ENCODE assay signal across 23 cellular contexts in genomic region chr6:144647406-144647964, GRCh38.
DNase-seq lines count a peak whose midpoint lies in the region; TF ChIP-seq lines count a peak whose summit lies in the region.
"Had no signal": no experiment of that assay in that cellular context is flagged by ENCODE, and none has a peak within 500 bp of the region (broad histone marks: within the 10 kb centered on the region; RNA-seq: fewer than 3 reads in every experiment).

No MANE protein-coding gene starts in this region.

- no peak overlapping the region for H3K18ac ChIP-seq in mesenchymal stem cell (ENCODE audit: low read depth in 1 of 2, low read length in 2 of 2)

- TF ChIP-seq CTCF in WERI-Rb-1 (IDR thresholded peaks at IDR 0.05; ENCODE audit: low read depth, low read length) (no peak), fibroblast of lung (conservative IDR thresholded peaks at IDR 0.05 in 1 of 2, IDR thresholded peaks at IDR 0.05 in 1 of 2; ENCODE audit: low read depth in 1 of 2, low read length in 2 of 2) (no peak), SK-N-SH (IDR thresholded peaks at IDR 0.05) (no peak)

- no peak overlapping the region for H2AK5ac ChIP-seq in mesenchymal stem cell (ENCODE audit: low read length, severe bottlenecking)

- TF ChIP-seq EP300 in SK-N-SH (IDR thresholded peaks at IDR 0.05; ENCODE audit: borderline replicate concordance in 1 of 2, low read depth in 1 of 2, low read length in 1 of 2): no peak

- H3K4ac ChIP-seq in mesenchymal stem cell (ENCODE audit: low read depth in 1 of 2, low read length in 2 of 2): no peak overlapping the region

- no peaks in the 10 kb centered on the region for H4K20me1 ChIP-seq in fibroblast of lung (ENCODE audit: control insufficient read depth, extremely low read depth, insufficient read depth, low read length)
- H4K20me1 ChIP-seq in SK-N-SH (ENCODE audit: insufficient read depth): no peaks in the 10 kb centered on the region

- CTCF ChIA-PET in SK-N-SH (lab: Yijun Ruan, JAX): interaction anchor here (1.7 kb wide), 1 partner anchor 987 kb away, joined by 7 read pairs; no protein-coding TSS in a partner anchor

- peaks cover 15% of the 10 kb centered on the region for H3K79me1 ChIP-seq in mesenchymal stem cell (replicated peaks; ENCODE audit: low read length, poor library complexity, severe bottlenecking)

- H3F3A ChIP-seq in SK-N-SH (replicated peaks; ENCODE audit: insufficient read depth): peaks cover under 1% of the 10 kb centered on the region

- H2BK12ac ChIP-seq in mesenchymal stem cell (ENCODE audit: low read length in 2 of 2): no peak overlapping the region

- H3K4me2 ChIP-seq in fibroblast of lung (ENCODE audit: extremely low read depth, insufficient read depth, low read length) (no peak overlapping the region), mesenchymal stem cell (ENCODE audit: low read length, poor library complexity, severe bottlenecking) (no peak overlapping the region), SK-N-SH (no peak overlapping the region)
- H3K4me2 ChIP-seq: BLaER1 had no signal

- no peak overlapping the region for H2BK120ac ChIP-seq in mesenchymal stem cell (ENCODE audit: low read depth, low read length)

- H2BK15ac ChIP-seq in mesenchymal stem cell (ENCODE audit: low read depth, poor library complexity, severe bottlenecking): no peak overlapping the region

- H3K27ac ChIP-seq in WERI-Rb-1: no peak overlapping the region
- no peak overlapping the region for H3K27ac ChIP-seq in fibroblast of lung (ENCODE audit: insufficient read depth, low read length)
- H3K27ac ChIP-seq in mesenchymal stem cell (ENCODE audit: low read length, poor library complexity, severe bottlenecking): no peak overlapping the region
- no peak overlapping the region for H3K27ac ChIP-seq in SK-N-SH (ENCODE audit: low read depth in 2 of 2, low read length in 1 of 2)
- H3K27ac ChIP-seq: BLaER1, brain microvascular endothelial cell, foreskin keratinocyte, heart left ventricle, SJSA1 had no signal

- H3K36me3 ChIP-seq in WERI-Rb-1 (no peaks in the 10 kb centered on the region), fibroblast of lung (ENCODE audit: control insufficient read depth, insufficient read depth, low read length) (no peaks in the 10 kb centered on the region), mesenchymal stem cell (ENCODE audit: control insufficient read depth in 1 of 2, insufficient read depth in 2 of 2, low read depth in 1 of 2, low read length in 2 of 2) (no peaks in the 10 kb centered on the region), SK-N-SH (replicated peaks in 1 of 2; ENCODE audit: control insufficient read depth in 1 of 2, insufficient read depth in 2 of 2, low read length in 1 of 2) (no peaks in the 10 kb centered on the region)
- H3K36me3 ChIP-seq: brain microvascular endothelial cell, heart left ventricle, SJSA1 had no signal

- no peak for TF ChIP-seq RAD21 in SK-N-SH (IDR thresholded peaks at IDR 0.05; ENCODE audit: low read length)

- no peak overlapping the region for H2BK5ac ChIP-seq in mesenchymal stem cell (ENCODE audit: low read depth, low read length, poor library complexity, severe bottlenecking)

- H3K79me2 ChIP-seq in fibroblast of lung (ENCODE audit: control insufficient read depth, insufficient read depth, low read length): no peaks in the 10 kb centered on the region
- H3K79me2 ChIP-seq in SK-N-SH (ENCODE audit: insufficient read depth): no peaks in the 10 kb centered on the region

- H3K9me3 ChIP-seq in WERI-Rb-1 (ENCODE audit: severe bottlenecking) (no peaks in the 10 kb centered on the region), fibroblast of lung (ENCODE audit: control insufficient read depth, insufficient read depth, low read depth, low read length) (no peaks in the 10 kb centered on the region), mesenchymal stem cell (ENCODE audit: control insufficient read depth, low read length) (no peaks in the 10 kb centered on the region), SK-N-SH (no peaks in the 10 kb centered on the region)
- H3K9me3 ChIP-seq: BLaER1, heart left ventricle, SJSA1 had no signal

- H3K14ac ChIP-seq in mesenchymal stem cell (ENCODE audit: low read length in 2 of 2): no peak overlapping the region

- no peak overlapping the region for H3K23ac ChIP-seq in mesenchymal stem cell (ENCODE audit: low read length in 2 of 2)

- no peak overlapping the region for H3K9ac ChIP-seq in fibroblast of lung (ENCODE audit: insufficient read depth, low read length)
- no peak overlapping the region for H3K9ac ChIP-seq in mesenchymal stem cell (ENCODE audit: low read length)
- no peak overlapping the region for H3K9ac ChIP-seq in SK-N-SH
- H3K9ac ChIP-seq: BLaER1 had no signal

- no peak overlapping the region for H3K4me3 ChIP-seq in WERI-Rb-1 (ENCODE audit: low read depth, low read length)
- H3K4me3 ChIP-seq in fibroblast of lung (replicated peaks in 1 of 4; ENCODE audit: control extremely low read depth in 1 of 4, insufficient read depth in 1 of 4, low read depth in 3 of 4, low read length in 4 of 4): no peak overlapping the region
- H3K4me3 ChIP-seq in mesenchymal stem cell (ENCODE audit: insufficient read depth in 1 of 2, low read depth in 1 of 2, low read length in 2 of 2): no peak overlapping the region
- no peak overlapping the region for H3K4me3 ChIP-seq in SK-N-SH (ENCODE audit: low read depth in 2 of 2, low read length in 1 of 2)
- H3K4me3 ChIP-seq: BLaER1, heart left ventricle, SJSA1 had no signal

- DNase-seq in ELF-1 (ENCODE audit: low read depth, low spot score): peak; percentile 24
- peak; percentile 16 for DNase-seq in WERI-Rb-1
- DNase-seq in fibroblast of lung (ENCODE audit: low read depth in 2 of 2): peak; percentile 29 to 30
- DNase-seq in mesenchymal stem cell: peak; percentile 26
- DNase-seq in retina: no peak
- DNase-seq in SK-N-SH: no peak
- DNase-seq in superior temporal gyrus (ENCODE audit: extremely low spot score): no peak
- DNase-seq in cardiac septum (ENCODE audit: low spot score): no peak
- DNase-seq: activated CD8-positive, alpha-beta T cell treated with anti-CD3 and anti-CD28 coated beads, Interleukin-2, amount 10 ng/mL, durations not matched to agents 7 days and 5 days; activated naive CD8-positive, alpha-beta T cell treated with anti-CD3 and anti-CD28 coated beads, Interleukin-2, amount 10 ng/mL, durations not matched to agents 7 days and 5 days; brain microvascular endothelial cell; COR-L47; effector CD4-positive, alpha-beta T cell; foreskin keratinocyte; GDM1; heart left ventricle; naive thymus-derived CD4-positive, alpha-beta T cell; NCI-H1105; NCI-H187 treated with DMSO at 0.1 percent for 48 hours; NCI-H526; stimulated activated CD4-positive, alpha-beta T cell treated with anti-CD3 and anti-CD28 coated beads, Interleukin-2, amount 100 ng/mL, for 24 hours had no signal

- no peaks in the 10 kb centered on the region for H3K27me3 ChIP-seq in WERI-Rb-1 (ENCODE audit: insufficient read depth, low read depth, severe bottlenecking)
- H3K27me3 ChIP-seq in fibroblast of lung (ENCODE audit: control insufficient read depth, insufficient read depth, low read length): no peaks in the 10 kb centered on the region
- H3K27me3 ChIP-seq in mesenchymal stem cell (ENCODE audit: control insufficient read depth in 1 of 2, insufficient read depth in 1 of 2, low read length in 2 of 2): no peaks in the 10 kb centered on the region
- H3K27me3 ChIP-seq in SK-N-SH (ENCODE audit: insufficient read depth): no peaks in the 10 kb centered on the region
- H3K27me3 ChIP-seq: BLaER1, brain microvascular endothelial cell, foreskin keratinocyte, heart left ventricle, SJSA1 had no signal

- no peak overlapping the region for H4K8ac ChIP-seq in mesenchymal stem cell (ENCODE audit: low read length)

- H3K9me2 ChIP-seq in SK-N-SH: no peaks in the 10 kb centered on the region

- intact Hi-C loops in cardiac septum (cut with DNase I): no loop called here

- no peak overlapping the region for H2AFZ ChIP-seq in fibroblast of lung (ENCODE audit: low read length)
- H2AFZ ChIP-seq in mesenchymal stem cell (ENCODE audit: low read depth, low read length): no peak overlapping the region
- H2AFZ ChIP-seq in SK-N-SH (ENCODE audit: low read depth): no peak overlapping the region

- 95% methylated on average over 6 of the region's 6 CpGs for WGBS in mesenchymal stem cell
- 85% methylated on average over 6 of the region's 6 CpGs for WGBS in SK-N-SH (ENCODE audit: low lambda C conversion rate)

- POLR2A ChIA-PET in SK-N-SH (lab: Yijun Ruan, JAX): no interaction called here

- no peak overlapping the region for H4K91ac ChIP-seq in mesenchymal stem cell (ENCODE audit: low read length)

- H3K4me1 ChIP-seq in fibroblast of lung (ENCODE audit: control insufficient read depth, extremely low read depth, insufficient read depth, low read length): no peaks in the 10 kb centered on the region
- H3K4me1 ChIP-seq in mesenchymal stem cell (ENCODE audit: control insufficient read depth, insufficient read depth, low read depth, low read length): peaks cover 1% of the 10 kb centered on the region
- peaks cover 0 to 3% of the 10 kb centered on the region in 2 experiments; a peak in 2 of 4 replicates for H3K4me1 ChIP-seq in SK-N-SH (ENCODE audit: control insufficient read depth in 1 of 2, insufficient read depth in 2 of 2, low read depth in 1 of 2, low read length in 1 of 2)
- H3K4me1 ChIP-seq: BLaER1, foreskin keratinocyte, SJSA1 had no signal

TF ChIP-seq in SK-N-SH, 30 proteins besides CTCF, POLR2A, EP300 and RAD21 (continues in another document):
- no peak for TF ChIP-seq TAF1 (IDR thresholded peaks at IDR 0.05; ENCODE audit: borderline replicate concordance, low read depth, low read length)
- TF ChIP-seq SMC3 (IDR thresholded peaks at IDR 0.05; ENCODE audit: low read depth, low read length): no peak
- TF ChIP-seq ELF1 (IDR thresholded peaks at IDR 0.05): no peak
- TF ChIP-seq, protein P1, sequence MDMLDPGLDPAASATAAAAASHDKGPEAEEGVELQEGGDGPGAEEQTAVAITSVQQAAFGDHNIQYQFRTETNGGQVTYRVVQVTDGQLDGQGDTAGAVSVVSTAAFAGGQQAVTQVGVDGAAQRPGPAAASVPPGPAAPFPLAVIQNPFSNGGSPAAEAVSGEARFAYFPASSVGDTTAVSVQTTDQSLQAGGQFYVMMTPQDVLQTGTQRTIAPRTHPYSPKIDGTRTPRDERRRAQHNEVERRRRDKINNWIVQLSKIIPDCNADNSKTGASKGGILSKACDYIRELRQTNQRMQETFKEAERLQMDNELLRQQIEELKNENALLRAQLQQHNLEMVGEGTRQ (IDR thresholded peaks at IDR 0.05; ENCODE audit: borderline replicate concordance, low read depth, low read length): no peak
- no peak for TF ChIP-seq JUND (IDR thresholded peaks at IDR 0.05)

Comparison
In these comparisons a context has a peak if more than half of its experiments do, and no peak if none do; other contexts are left out.
1. DNase-seq: peak in ELF-1 (single experiment), WERI-Rb-1 (single experiment), fibroblast of lung (2 of 2) and mesenchymal stem cell (single experiment); none in retina (single experiment), SK-N-SH (single experiment), superior temporal gyrus (single experiment) and cardiac septum (single experiment).